In the genomic region with DNA sequence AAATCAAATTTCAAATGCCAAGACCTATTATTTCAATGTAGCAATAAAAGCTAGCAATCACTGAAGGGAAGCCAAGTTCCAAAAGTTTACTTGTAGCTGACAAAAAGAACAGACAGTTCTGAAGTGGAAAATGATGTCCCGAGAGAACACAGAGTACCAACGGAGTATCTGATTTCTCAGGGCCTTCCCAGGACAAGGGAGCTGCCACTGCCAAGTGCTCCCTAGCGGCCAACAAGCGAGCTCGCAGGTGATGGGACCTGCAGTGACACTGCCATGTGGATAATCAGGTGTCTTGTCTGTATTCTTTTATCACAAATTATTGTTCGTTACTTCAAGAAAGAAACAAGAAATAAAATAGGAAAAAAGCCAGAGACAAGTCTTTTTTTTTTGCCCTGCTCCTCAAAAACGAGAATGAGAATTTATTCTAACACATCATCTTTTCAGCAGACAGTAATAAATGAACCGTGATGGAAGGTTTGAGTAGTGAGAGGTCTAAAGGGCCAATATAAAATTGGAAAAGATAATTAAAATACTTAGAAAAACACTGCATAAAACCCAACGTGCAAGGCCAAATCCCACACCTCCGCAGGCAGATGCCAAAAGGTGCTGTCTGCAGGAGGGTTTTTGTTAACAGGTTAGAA, we compare ENCODE assay signal across 1 cellular context.
TF ChIP-seq lines count a peak whose summit lies in the region.

No MANE protein-coding gene starts in this region.

TF ChIP-seq in H1, 55 proteins besides CTCF, POLR2A, EP300 and RAD21 (continued from another document):
- no peak for TF ChIP-seq BACH1 (IDR thresholded peaks at IDR 0.05; ENCODE audit: low read length)
- no peak for TF ChIP-seq TEAD4 (IDR thresholded peaks at IDR 0.05; ENCODE audit: low read depth, low read length)
- TF ChIP-seq, protein P1, sequence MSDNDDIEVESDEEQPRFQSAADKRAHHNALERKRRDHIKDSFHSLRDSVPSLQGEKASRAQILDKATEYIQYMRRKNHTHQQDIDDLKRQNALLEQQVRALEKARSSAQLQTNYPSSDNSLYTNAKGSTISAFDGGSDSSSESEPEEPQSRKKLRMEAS (IDR thresholded peaks at IDR 0.05) = peak; percentile 34; the same call in 1 of the 2 replicates
- TF ChIP-seq ZNF274 (IDR thresholded peaks at IDR 0.05; ENCODE audit: borderline replicate concordance, extremely low read depth, low read length) = no peak
